ENCODE assay signal across 22 cellular contexts in the genomic region with DNA sequence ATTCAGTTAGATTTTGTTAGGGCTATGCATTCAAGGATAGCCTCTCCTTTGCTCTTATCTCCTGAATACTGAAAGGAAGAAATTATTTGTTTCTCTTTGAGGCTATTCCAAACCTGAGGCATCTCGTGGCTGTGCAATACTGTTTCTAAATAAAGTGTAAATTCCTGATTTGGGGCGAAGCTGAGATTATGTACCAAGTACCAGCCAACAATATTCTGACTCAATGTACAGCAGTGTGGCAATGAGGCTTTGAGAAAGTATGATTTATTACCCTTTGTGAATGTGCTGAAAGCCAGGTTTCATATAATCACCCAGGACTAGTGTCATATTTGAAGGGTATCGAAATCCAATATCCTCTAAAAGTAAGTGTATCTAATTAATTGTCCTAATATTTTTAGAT.
"Had no signal": no experiment of that assay in that cellular context is flagged by ENCODE, and none has a peak within 500 bp of the region (broad histone marks: within the 10 kb centered on the region; RNA-seq: fewer than 3 reads in every experiment).

No MANE protein-coding gene starts in this region.

- H3K36me3 ChIP-seq: left lung, right lobe of liver, tibial nerve, uterus had no signal

- H3K27me3 ChIP-seq: hepatocyte, left lung, right lobe of liver, tibial nerve, uterus had no signal

- H3K9me3 ChIP-seq: left lung, right lobe of liver, tibial nerve, uterus had no signal

- ATAC-seq: activated CD4-positive, CD25-positive, alpha-beta regulatory T cell treated with anti-CD3 and anti-CD28 coated beads, Interleukin-2, amount 50 U/mL, for 24 hours; activated CD8-positive, alpha-beta memory T cell treated with anti-CD3 and anti-CD28 coated beads, Interleukin-2, amount 10 ng/mL, durations not matched to agents 7 days and 5 days; activated CD8-positive, alpha-beta T cell treated with anti-CD3 and anti-CD28 coated beads for 36 hours; left lung; natural killer cell treated with Interleukin-12 subunit alpha and Interleukin-12 subunit beta and Interleukin-15 and Interleukin-18, amount 100 ng/mL, for 72 hours; right lobe of liver; stimulated activated effector memory CD8-positive, alpha-beta T cell treated with anti-CD3 and anti-CD28 coated beads, Interleukin-12 subunit alpha, Interleukin-12 subunit beta, amount 100 ng/mL, for 72 hours; stimulated activated naive CD8-positive, alpha-beta T cell treated with anti-CD3 and anti-CD28 coated beads, Interleukin-15, amount 100 ng/mL, for 72 hours had no signal

- H3K4me3 ChIP-seq: hepatocyte, left lung, right lobe of liver, skin epidermis, tibial nerve, uterus had no signal

- H3K27ac ChIP-seq: hepatocyte, parathyroid adenoma, right lobe of liver, skin epidermis, tibial nerve, VCaP had no signal

- DNase-seq: activated CD4-positive, alpha-beta T cell treated with anti-CD3 and anti-CD28 coated beads, Interleukin-2, amount 10 ng/mL, durations not matched to agents 7 days and 5 days; activated CD8-positive, alpha-beta memory T cell treated with anti-CD3 and anti-CD28 coated beads, Interleukin-2, amount 10 ng/mL, durations not matched to agents 7 days and 5 days; activated CD8-positive, alpha-beta T cell treated with anti-CD3 and anti-CD28 coated beads for 36 hours; activated effector memory CD4-positive, alpha-beta T cell treated with anti-CD3 and anti-CD28 coated beads, Interleukin-2, amount 50 U/mL, for 16 hours; activated naive CD4-positive, alpha-beta T cell treated with anti-CD3 and anti-CD28 coated beads, Interleukin-2, amount 10 ng/mL, durations not matched to agents 7 days and 5 days; activated T-cell treated with anti-CD3 and anti-CD28 coated beads for 4 hours; foreskin melanocyte; kidney glomerular epithelial cell; left lung; midbrain; right lobe of liver; stimulated activated CD4-positive, alpha-beta T cell treated with anti-CD3 and anti-CD28 coated beads, Interleukin-1b, Interleukin-23, amount 100 ng/mL, for 48 hours; stimulated activated naive CD8-positive, alpha-beta T cell treated with anti-CD3 and anti-CD28 coated beads, Interleukin-15, amount 100 ng/mL, for 72 hours; uterus had no signal

- H3K4me1 ChIP-seq: parathyroid adenoma, tibial nerve had no signal
